In genomic region chr7:92259062-92259461, GRCh38 we compare ENCODE assay signal across 17 cellular contexts. TPM values are rescaled to one million over a fixed set of nuclear protein-coding genes. Genes with fewer than 3 reads are reported as not detected.
DNase-seq lines count a peak whose midpoint lies in the region; ATAC-seq and TF ChIP-seq lines count a peak whose summit lies in the region.
"Had no signal": no experiment of that assay in that cellular context is flagged by ENCODE, and none has a peak within 500 bp of the region (broad histone marks: within the 10 kb centered on the region; RNA-seq: fewer than 3 reads in every experiment).

No MANE protein-coding gene starts in this region.

- no peak overlapping the region for H3K4me3 Mint-ChIP-seq in T-helper 17 cell
- no peak overlapping the region for H3K4me3 Mint-ChIP-seq in type B pancreatic cell
- no peak overlapping the region for H3K4me3 Mint-ChIP-seq in endothelial cell (ENCODE audit: unreplicated experiment)
- H3K4me3 Mint-ChIP-seq: B cell; CD8-positive, alpha-beta T cell had no signal

- no peak for TF ChIP-seq CTCF in OCI-LY3 (IDR thresholded peaks at IDR 0.05; ENCODE audit: low read depth, low read length)
- TF ChIP-seq CTCF in psoas muscle (IDR thresholded peaks at IDR 0.05): no peak
- TF ChIP-seq CTCF in type B pancreatic cell (conservative IDR thresholded peaks at IDR 0.05): no peak
- no peak for TF ChIP-seq CTCF in endothelial cell (IDR thresholded peaks at IDR 0.05; ENCODE audit: unreplicated experiment)

- H3K27me3 ChIP-seq in right cardiac atrium (ENCODE audit: control insufficient read depth, insufficient read depth): no peaks in the 10 kb centered on the region
- H3K27me3 ChIP-seq in OCI-LY3 (ENCODE audit: low read depth, low read length): no peaks in the 10 kb centered on the region
- no peaks in the 10 kb centered on the region for H3K27me3 ChIP-seq in psoas muscle (ENCODE audit: insufficient read depth in 3 of 3, low read length in 2 of 3)
- H3K27me3 ChIP-seq: BLaER1 treated with 17β-estradiol and CSF1 and Interleukin-3, amounts not matched to agents 10 nM and 100 nM had no signal

- peak overlapping the region; percentile 49; the same call in 1 of the 2 replicates for H3K4me2 ChIP-seq in OCI-LY3 (ENCODE audit: low read length)

- H3K9me3 ChIP-seq in right cardiac atrium (ENCODE audit: control insufficient read depth, low read length) (no peaks in the 10 kb centered on the region), OCI-LY3 (ENCODE audit: insufficient read depth, low read length) (no peaks in the 10 kb centered on the region), T-helper 17 cell (ENCODE audit: control insufficient read depth, low read length, poor library complexity, severe bottlenecking) (no peaks in the 10 kb centered on the region), psoas muscle (peaks cover 9% of the 10 kb centered on the region)

- H3K4me1 Mint-ChIP-seq in T-helper 17 cell (peaks cover 21% of the 10 kb centered on the region), type B pancreatic cell (ENCODE audit: unreplicated experiment) (no peaks in the 10 kb centered on the region), endothelial cell (ENCODE audit: unreplicated experiment) (no peaks in the 10 kb centered on the region)

- in situ Hi-C loops in ACHN (cut with HindIII; ENCODE audit: low pct_ligation_motif_present, low pct_unique_long_range_greater_than_20kb, low sequenced_read_pairs): no loop called here

- H3K9ac ChIP-seq in OCI-LY3 (ENCODE audit: low read length): no peak overlapping the region
- H3K9ac ChIP-seq: BLaER1 treated with 17β-estradiol and CSF1 and Interleukin-3, amounts not matched to agents 10 nM and 100 nM had no signal

- H3K4me1 ChIP-seq in right cardiac atrium (ENCODE audit: control insufficient read depth, insufficient read depth, low read length): peaks cover 4% of the 10 kb centered on the region
- peaks cover 16% of the 10 kb centered on the region for H3K4me1 ChIP-seq in OCI-LY3 (ENCODE audit: low read length)
- H3K4me1 ChIP-seq in psoas muscle: peaks cover 21% of the 10 kb centered on the region

- H3K27ac ChIP-seq in right cardiac atrium (ENCODE audit: low read length) (no peak overlapping the region), OCI-LY3 (ENCODE audit: low read length) (no peak overlapping the region), psoas muscle (peak overlapping the region; percentile 4)
- H3K27ac ChIP-seq: BLaER1 treated with 17β-estradiol and CSF1 and Interleukin-3, amounts not matched to agents 10 nM and 100 nM had no signal

- no peak overlapping the region for H2AFZ ChIP-seq in OCI-LY3 (ENCODE audit: low read depth, low read length)

- no peak for DNase-seq in Right ventricle myocardium superior
- no peak for DNase-seq in right cardiac atrium
- DNase-seq in T-helper 17 cell: no peak
- no peak for DNase-seq in psoas muscle
- DNase-seq in type B pancreatic cell (ENCODE audit: extremely low spot score, unreplicated experiment): no peak
- no peak for DNase-seq in endothelial cell (ENCODE audit: low spot score)
- DNase-seq in ACHN: no peak
- DNase-seq: 8988T; Calu3; CD8-positive, alpha-beta T cell; DMS79 treated with DMSO at 0.1 percent for 48 hours; GF-D8; GOT3; H7 had no signal

- H3K27me3 Mint-ChIP-seq in T-helper 17 cell (no peaks in the 10 kb centered on the region), type B pancreatic cell (no peaks in the 10 kb centered on the region), endothelial cell (ENCODE audit: unreplicated experiment) (no peaks in the 10 kb centered on the region)
- H3K27me3 Mint-ChIP-seq: B cell had no signal

- peaks cover 8% of the 10 kb centered on the region for H3K36me3 Mint-ChIP-seq in T-helper 17 cell (ENCODE audit: low read depth)
- peaks cover 21% of the 10 kb centered on the region for H3K36me3 Mint-ChIP-seq in type B pancreatic cell
- peaks cover 4% of the 10 kb centered on the region for H3K36me3 Mint-ChIP-seq in endothelial cell (ENCODE audit: low read depth, unreplicated experiment)

- peak overlapping the region; percentile 24 for H3K27ac Mint-ChIP-seq in T-helper 17 cell
- no peak overlapping the region for H3K27ac Mint-ChIP-seq in type B pancreatic cell
- no peak overlapping the region for H3K27ac Mint-ChIP-seq in endothelial cell (ENCODE audit: unreplicated experiment)
- H3K27ac Mint-ChIP-seq: CD8-positive, alpha-beta T cell had no signal

- H3K9me3 Mint-ChIP-seq in type B pancreatic cell (no peaks in the 10 kb centered on the region), endothelial cell (ENCODE audit: unreplicated experiment) (no peaks in the 10 kb centered on the region)
- H3K9me3 Mint-ChIP-seq: CD8-positive, alpha-beta T cell had no signal

- ATAC-seq in Right ventricle myocardium superior (ENCODE audit: poor library complexity) (peak; percentile 62), right cardiac atrium (no peak), T-helper 17 cell (no peak), psoas muscle (peak; percentile 77 to 88 (median 83))
- ATAC-seq: CD8-positive, alpha-beta T cell had no signal

- H3K4me3 ChIP-seq in right cardiac atrium (ENCODE audit: low read length) (no peak overlapping the region), OCI-LY3 (ENCODE audit: low read length) (no peak overlapping the region), psoas muscle (no peak overlapping the region)
- H3K4me3 ChIP-seq: BLaER1 treated with 17β-estradiol and CSF1 and Interleukin-3, amounts not matched to agents 10 nM and 100 nM had no signal

- WGBS in right cardiac atrium: 79% methylated on average over 4 of the region's 4 CpGs
- 30 to 39% (median 38%) methylated on average over 4 of the region's 4 CpGs for WGBS in psoas muscle, 3 donors

- H3K36me3 ChIP-seq in OCI-LY3 (replicated peaks; ENCODE audit: low read depth, low read length) (peaks cover 6% of the 10 kb centered on the region), psoas muscle (ENCODE audit: insufficient read depth in 1 of 2, low read depth in 1 of 2) (no peaks in the 10 kb centered on the region)

- peaks cover 3% of the 10 kb centered on the region; the same call in 1 of the 2 replicates for H4K20me1 ChIP-seq in OCI-LY3 (ENCODE audit: insufficient read depth, low read length)

- peaks cover 39% of the 10 kb centered on the region for H3K79me2 ChIP-seq in OCI-LY3 (ENCODE audit: low read length)

- intact Hi-C loops in Right ventricle myocardium superior (cut with DNase I): no loop called here
- intact Hi-C loops in right cardiac atrium (cut with DNase I): no loop called here
- intact Hi-C loops in psoas muscle (cut with DNase I): loop anchor here in 1 of 2 donors (10.0 kb wide), 1 partner anchor 56 kb away; no protein-coding TSS in a partner anchor

RNA-seq across cellular contexts. Expression of gene ANKIB1, which starts 13.3 kb away (rescaled TPM):
- total RNA-seq in Right ventricle myocardium superior (37.3 TPM), right cardiac atrium (10 to 100 TPM; 49.3 to 55.3 (median 52.4) TPM), T-helper 17 cell (10 to 100 TPM; 51.1 to 54.7 TPM), psoas muscle (10 to 100 TPM; 23.3 to 31.9 (median 26.7) TPM), type B pancreatic cell (ENCODE audit: low replicate concordance) (58.7 and 65.0 TPM in 2 replicates), endothelial cell (ENCODE audit: unreplicated experiment) (51.0 TPM)
- polyA plus RNA-seq in right cardiac atrium (8.1 TPM), psoas muscle (10 to 100 TPM in 1 of 3 donors, 1 to 10 TPM in 2; 4.9 to 14.6 (median 7.3) TPM)

RNA-seq across cellular contexts. Expression of gene KRIT1, which starts 13.3 kb away (rescaled TPM):
- total RNA-seq in Right ventricle myocardium superior (26.4 TPM), right cardiac atrium (10 to 100 TPM; 31.8 to 38.2 (median 35.7) TPM), T-helper 17 cell (10 to 100 TPM; 41.1 to 58.3 TPM), psoas muscle (10 to 100 TPM; 23.5 to 30.5 (median 26.7) TPM), type B pancreatic cell (ENCODE audit: low replicate concordance) (34.8 and 43.5 TPM in 2 replicates), endothelial cell (ENCODE audit: unreplicated experiment) (39.2 TPM)
- polyA plus RNA-seq in right cardiac atrium (19.0 TPM), psoas muscle (10 to 100 TPM; 12.4 to 31.7 (median 14.0) TPM)

Comparison
In these comparisons a context has a peak if more than half of its experiments do, and no peak if none do; other contexts are left out.
1. ATAC-seq: peak in Right ventricle myocardium superior (single experiment) and psoas muscle (4 of 4); none in right cardiac atrium (0 of 2) and T-helper 17 cell (single experiment).